In genomic region chr15:101490408-101490891, GRCh38 we compare ENCODE assay signal across 1 cellular context.
TF ChIP-seq lines count a peak whose summit lies in the region.

No MANE protein-coding gene starts in this region.

TF ChIP-seq in A549, 52 proteins besides CTCF, POLR2A, EP300 and RAD21 (continued from another document):
- TF ChIP-seq REST (IDR thresholded peaks at IDR 0.05) = no peak
- no peak for TF ChIP-seq MAFK (IDR thresholded peaks at IDR 0.05; ENCODE audit: partially characterized antibody)
- TF ChIP-seq ZNF302 (CRISPR knock-in tag; IDR thresholded peaks at IDR 0.05) = no peak
- no peak for TF ChIP-seq HES2 (IDR thresholded peaks at IDR 0.05)
- no peak for TF ChIP-seq ELK1 (IDR thresholded peaks at IDR 0.05; ENCODE audit: low read depth, low read length)
- TF ChIP-seq BCL3 (IDR thresholded peaks at IDR 0.05) = no peak
- TF ChIP-seq MAZ (IDR thresholded peaks at IDR 0.05; ENCODE audit: borderline replicate concordance, low read depth, low read length) = no peak
- TF ChIP-seq JUNB (IDR thresholded peaks at IDR 0.05) = no peak
- no peak for TF ChIP-seq HOXB5 (CRISPR knock-in tag; IDR thresholded peaks at IDR 0.05)
- TF ChIP-seq TP53 (CRISPR knock-in tag; IDR thresholded peaks at IDR 0.05) = no peak
- no peak for TF ChIP-seq GATA3 (IDR thresholded peaks at IDR 0.05; ENCODE audit: borderline replicate concordance)
- TF ChIP-seq FOXS1 (CRISPR knock-in tag; IDR thresholded peaks at IDR 0.05) = no peak
- no peak for TF ChIP-seq HOXA7 (CRISPR knock-in tag; IDR thresholded peaks at IDR 0.05)
